In genomic region chr5:165187815-165188214, GRCh38 we compare ENCODE assay signal across 18 cellular contexts.
"Had no signal": no experiment of that assay in that cellular context is flagged by ENCODE, and none has a peak within 500 bp of the region (broad histone marks: within the 10 kb centered on the region; RNA-seq: fewer than 3 reads in every experiment).

No MANE protein-coding gene starts in this region.

- ATAC-seq: body of pancreas; heart right ventricle; left lobe of liver; sciatic nerve; stimulated activated effector memory CD8-positive, alpha-beta T cell treated with anti-CD3 and anti-CD28 coated beads, Interleukin-12 subunit alpha, Interleukin-12 subunit beta, amount 100 ng/mL, for 72 hours; stimulated activated naive CD8-positive, alpha-beta T cell treated with anti-CD3 and anti-CD28 coated beads, Interleukin-15, amount 100 ng/mL, for 72 hours had no signal

- H3K4me1 ChIP-seq: body of pancreas, tibial artery had no signal

- H3K36me3 ChIP-seq: heart right ventricle, tibial artery had no signal

- DNase-seq: activated CD4-positive, alpha-beta memory T cell treated with anti-CD3 and anti-CD28 coated beads, Interleukin-2, amount 10 ng/mL, durations not matched to agents 7 days and 5 days; activated CD4-positive, alpha-beta T cell treated with anti-CD3 and anti-CD28 coated beads, Interleukin-2, amount 10 ng/mL, durations not matched to agents 24 days and 14 days; activated gamma-delta T cell treated with Interleukin-2 at 50 U/mL for 16 hours; anterior cingulate cortex; body of pancreas; heart right ventricle; naive B cell; occipital lobe; posterior cingulate gyrus; small intestine; stimulated activated CD4-positive, alpha-beta T cell treated with anti-CD3 and anti-CD28 coated beads, Interleukin-2, amount 100 ng/mL, for 24 hours; stimulated activated naive CD8-positive, alpha-beta T cell treated with anti-CD3 and anti-CD28 coated beads, Interleukin-15, amount 100 ng/mL, for 72 hours; T1000; tibial artery had no signal

- H3K27ac ChIP-seq: body of pancreas, heart right ventricle, tibial artery had no signal

- H3K27me3 ChIP-seq: body of pancreas, heart right ventricle, tibial artery had no signal

- H3K4me3 ChIP-seq: body of pancreas, heart right ventricle, lung, tibial artery had no signal
